ENCODE assay signal across 13 cellular contexts in the genomic region with DNA sequence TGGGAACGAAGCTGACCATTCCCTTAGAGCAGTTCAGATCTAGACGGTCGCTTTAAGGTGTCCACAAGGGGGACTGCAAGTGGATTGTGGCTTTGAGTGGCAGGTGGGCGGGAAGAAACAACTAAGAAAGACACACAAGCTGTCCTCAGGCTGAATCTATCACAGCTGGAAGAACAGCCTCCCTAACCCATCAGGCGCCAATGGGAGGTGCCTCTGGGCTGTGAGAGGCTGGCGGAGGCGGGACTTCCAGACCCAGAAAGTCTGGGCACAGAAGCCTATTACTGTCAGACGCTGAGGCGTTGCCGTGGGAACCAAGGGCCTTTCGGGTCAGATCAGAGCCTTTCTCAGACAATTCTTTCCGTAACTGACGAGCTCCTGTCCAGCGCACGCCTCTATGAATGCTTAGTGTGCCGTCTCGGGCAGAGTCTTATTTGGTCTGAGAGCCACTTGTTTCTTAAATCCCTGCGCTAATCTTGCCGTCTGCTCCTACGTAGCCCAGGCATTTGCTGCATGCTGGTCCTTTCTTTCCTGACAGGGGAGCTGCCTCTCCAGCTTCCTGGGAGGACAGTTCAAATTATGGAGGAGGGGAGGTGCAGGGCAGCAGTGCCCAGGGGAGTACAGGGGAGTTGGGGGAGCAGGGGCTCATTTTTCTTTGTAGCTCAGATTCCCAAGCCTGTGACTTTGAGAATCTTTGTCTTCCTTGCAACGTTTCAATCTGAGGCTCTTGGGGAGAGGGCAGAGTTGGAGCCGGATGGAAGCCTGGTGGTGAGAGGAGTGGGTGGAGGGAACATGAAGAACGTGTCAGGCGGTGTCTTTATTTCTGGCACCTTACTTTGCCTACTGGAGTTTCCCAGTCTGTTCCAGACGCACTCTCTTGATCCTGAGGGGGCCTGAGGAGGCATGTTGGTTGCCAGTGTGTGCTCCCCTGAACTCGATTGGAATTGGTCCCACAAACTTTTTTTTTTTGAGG.
DNase-seq lines count a peak whose midpoint lies in the region; FAIRE-seq and TF ChIP-seq lines count a peak whose summit lies in the region.
"Had no signal": no experiment of that assay in that cellular context is flagged by ENCODE, and none has a peak within 500 bp of the region (broad histone marks: within the 10 kb centered on the region; RNA-seq: fewer than 3 reads in every experiment).

No MANE protein-coding gene starts in this region.

- H3K79me2 ChIP-seq in Karpas-422 (ENCODE audit: low read length) = no peaks in the 10 kb centered on the region

- no peaks in the 10 kb centered on the region for H3K27me3 ChIP-seq in Karpas-422 (ENCODE audit: low read length)
- H3K27me3 ChIP-seq in effector memory CD4-positive, alpha-beta T cell (replicated peaks; ENCODE audit: control insufficient read depth, insufficient read depth, low read length, poor library complexity, severe bottlenecking) = no peaks in the 10 kb centered on the region

- H3K36me3 ChIP-seq in Karpas-422 (ENCODE audit: insufficient read depth, low read length) = no peaks in the 10 kb centered on the region
- no peaks in the 10 kb centered on the region for H3K36me3 ChIP-seq in effector memory CD4-positive, alpha-beta T cell (ENCODE audit: control insufficient read depth, insufficient read depth, low read length)

- H3K9me3 ChIP-seq in Karpas-422 (ENCODE audit: low read length) = no peaks in the 10 kb centered on the region
- H3K9me3 ChIP-seq in effector memory CD4-positive, alpha-beta T cell (ENCODE audit: control insufficient read depth, low read length) = no peaks in the 10 kb centered on the region

- DNase-seq in DMS114 treated with DMSO at 0.1 percent for 48 hours (lab: John Stamatoyannopoulos, UW; ENCODE audit: unreplicated experiment) (peak; percentile 66), Karpas-422 (peak; percentile 55), SK-N-DZ (ENCODE audit: low spot score) (peak; percentile 24), inferior parietal cortex (ENCODE audit: extremely low spot score) (peak; percentile 29), NOMO-1 (lab: John Stamatoyannopoulos, UW; ENCODE audit: unreplicated experiment in 2 of 2) (no peak), GM12891 (ENCODE audit: insufficient read length, low spot score) (no peak)
- DNase-seq in effector memory CD4-positive, alpha-beta T cell = no peak
- DNase-seq: activated CD8-positive, alpha-beta T cell treated with anti-CD3 and anti-CD28 coated beads, Interleukin-2, amount 10 ng/mL, durations not matched to agents 7 days and 5 days; GM23248; natural killer cell; NCI-H2029 treated with DMSO at 0.1 percent for 48 hours; stimulated activated CD4-positive, alpha-beta T cell treated with anti-CD3 and anti-CD28 coated beads, Interleukin-4, amount 100 ng/mL, for 1 hour had no signal

- H3K4me1 ChIP-seq in Karpas-422 (ENCODE audit: low read length) = no peaks in the 10 kb centered on the region
- no peaks in the 10 kb centered on the region for H3K4me1 ChIP-seq in effector memory CD4-positive, alpha-beta T cell (ENCODE audit: control insufficient read depth, insufficient read depth, low read length, poor library complexity, severe bottlenecking)

- no peaks in the 10 kb centered on the region for H3K9me2 ChIP-seq in Karpas-422 (replicated peaks; ENCODE audit: insufficient read depth, low read length)

- no peak for FAIRE-seq in GM12891 (lab: Jason Lieb, UNC)

- no peak for TF ChIP-seq POLR2A in GM12891 (IDR thresholded peaks at IDR 0.05; ENCODE audit: low read depth, low read length)

- H3K4me3 ChIP-seq in Karpas-422 (ENCODE audit: low read length) = no peak overlapping the region
- H3K4me3 ChIP-seq in effector memory CD4-positive, alpha-beta T cell (ENCODE audit: insufficient read depth, low read depth, low read length, poor library complexity, severe bottlenecking) = no peak overlapping the region
- H3K4me3 ChIP-seq: GM23248 had no signal

- no peaks in the 10 kb centered on the region for H4K20me1 ChIP-seq in Karpas-422 (ENCODE audit: insufficient read depth, low read depth, low read length)

- H3K4me2 ChIP-seq in Karpas-422 (ENCODE audit: low read depth, low read length, poor library complexity, severe bottlenecking) = no peak overlapping the region

- H3K9ac ChIP-seq in Karpas-422 (ENCODE audit: low read length) = no peak overlapping the region
- H3K9ac ChIP-seq: GM23248 had no signal

- no peak overlapping the region for H3K27ac ChIP-seq in Karpas-422 (ENCODE audit: low read length)
- no peak overlapping the region for H3K27ac ChIP-seq in effector memory CD4-positive, alpha-beta T cell (ENCODE audit: insufficient read depth, low read length, poor library complexity, severe bottlenecking)
- H3K27ac ChIP-seq: C4-2B, GM23248 had no signal

- H2AFZ ChIP-seq in Karpas-422 (ENCODE audit: low read length) = no peak overlapping the region
- H2AFZ ChIP-seq: GM23248 had no signal

TF ChIP-seq in GM12891, 5 proteins besides CTCF, POLR2A, EP300 and RAD21:
- TF ChIP-seq POLR2AphosphoS5 (IDR thresholded peaks at IDR 0.05; ENCODE audit: low read depth, low read length) (no peak), POU2F2 (IDR thresholded peaks at IDR 0.05; ENCODE audit: low read depth, low read length) (no peak), TAF1 (IDR thresholded peaks at IDR 0.05; ENCODE audit: low read depth, low read length) (no peak), SPI1 (IDR thresholded peaks at IDR 0.05; ENCODE audit: low read depth, low read length) (no peak), PAX5 (IDR thresholded peaks at IDR 0.05; ENCODE audit: insufficient read depth, low read length, severe bottlenecking) (no peak)

Comparison
In these comparisons a context has a peak if more than half of its experiments do, and no peak if none do; other contexts are left out.
1. DNase-seq: peak in DMS114 treated with DMSO at 0.1 percent for 48 hours (single experiment), Karpas-422 (single experiment), SK-N-DZ (single experiment) and inferior parietal cortex (single experiment); none in NOMO-1 (0 of 2), GM12891 (single experiment) and effector memory CD4-positive, alpha-beta T cell (0 of 3).